In genomic region chr1:6888870-6889269, GRCh38 we compare ENCODE assay signal across 23 cellular contexts.
"Had no signal": no experiment of that assay in that cellular context is flagged by ENCODE, and none has a peak within 500 bp of the region (broad histone marks: within the 10 kb centered on the region; RNA-seq: fewer than 3 reads in every experiment).

No MANE protein-coding gene starts in this region.

- H3K36me3 ChIP-seq: SJCRH30 had no signal

- H3K27ac ChIP-seq: HL-60, KMS-11, SJCRH30 had no signal

- DNase-seq: Kasumi-1, MM.1S, NCI-H1092 treated with DMSO at 0.1 percent for 48 hours, NCI-H1436, NCI-H187, NCI-H2029, NCI-H2081 treated with DMSO at 0.1 percent for 48 hours, NCI-H2171, NCI-H446, NCI-H510A, NCI-H524 treated with DMSO at 0.1 percent for 48 hours, NCI-H69, NCI-H774, PC-3, SHP77 treated with DMSO at 0.1 percent for 48 hours, SJCRH30, T-helper 1 cell had no signal

- H3K9me3 ChIP-seq: SJCRH30 had no signal

- ATAC-seq: K562, Panc1, PC-3, Right ventricle myocardium inferior had no signal

- H3K27me3 ChIP-seq: SJCRH30 had no signal

- H3K4me1 ChIP-seq: SJCRH30 had no signal

- H3K9ac ChIP-seq: KMS-11 had no signal

- H3K4me3 ChIP-seq: K562, SJCRH30 had no signal

- FAIRE-seq: HTR-8/SVneo had no signal
